Comparison of ENCODE assay signal across 26 cellular contexts in the genomic region with DNA sequence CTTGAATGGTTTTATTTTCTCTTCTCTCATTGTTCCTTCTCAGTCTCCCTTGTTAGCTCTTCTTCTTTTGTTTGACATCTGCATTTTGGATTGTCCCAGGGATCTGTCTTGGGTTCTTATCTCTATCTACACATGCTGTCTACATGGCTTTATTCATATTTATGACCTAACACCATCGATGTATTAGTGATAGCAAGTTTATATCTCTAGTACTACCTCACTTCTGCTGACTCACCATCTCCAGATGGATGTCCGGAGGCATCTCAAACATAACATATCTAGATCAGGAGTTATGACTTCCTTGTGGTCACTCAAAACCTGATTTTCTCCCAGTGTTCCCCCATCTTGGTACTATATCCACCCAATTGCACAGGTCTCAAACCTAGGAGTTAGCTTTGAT.
"Had no signal": no experiment of that assay in that cellular context is flagged by ENCODE, and none has a peak within 500 bp of the region (broad histone marks: within the 10 kb centered on the region; RNA-seq: fewer than 3 reads in every experiment).

No MANE protein-coding gene starts in this region.

- H3K27me3 ChIP-seq: dorsolateral prefrontal cortex, esophagus muscularis mucosa, gastroesophageal sphincter, heart left ventricle, hepatocyte had no signal

- DNase-seq: dermis blood vessel endothelial cell; dorsolateral prefrontal cortex; effector CD4-positive, alpha-beta T cell; effector memory CD4-positive, alpha-beta T cell; foreskin keratinocyte; heart left ventricle; hypothalamus; immature natural killer cell; islet precursor cell; kidney; kidney glomerular epithelial cell; left colon; left ventricle myocardium inferior; lower lobe of right lung; mesenchymal stem cell; mucosa of descending colon; naive B cell had no signal

- H3K4me1 Mint-ChIP-seq: immature natural killer cell, mesothelial cell of epicardium, naive B cell had no signal

- H3K4me3 Mint-ChIP-seq: immature natural killer cell, mesothelial cell of epicardium, naive B cell had no signal

- H3K27ac ChIP-seq: coronary artery, dorsolateral prefrontal cortex, esophagus muscularis mucosa, foreskin keratinocyte, gastroesophageal sphincter, heart left ventricle, hepatocyte, left ventricle myocardium inferior, lower lobe of right lung had no signal

- H3K9me3 ChIP-seq: esophagus muscularis mucosa, gastroesophageal sphincter, lower lobe of right lung, mucosa of descending colon had no signal

- FAIRE-seq: colon, endothelial cell of umbilical vein, frontal cortex, kidney had no signal

- H3K4me1 ChIP-seq: foreskin keratinocyte had no signal

- H3K27ac Mint-ChIP-seq: immature natural killer cell, mesothelial cell of epicardium had no signal

- H3K36me3 ChIP-seq: esophagus muscularis mucosa, gastroesophageal sphincter, heart left ventricle, left ventricle myocardium inferior, lower lobe of right lung had no signal

- H3K4me3 ChIP-seq: coronary artery, dorsolateral prefrontal cortex, esophagus muscularis mucosa, gastroesophageal sphincter, heart left ventricle, hepatocyte, left ventricle myocardium inferior, lower lobe of right lung, mucosa of descending colon had no signal

- H3K4me2 ChIP-seq: hepatocyte had no signal

- H3K36me3 Mint-ChIP-seq: mesothelial cell of epicardium, naive B cell had no signal

- ATAC-seq: foreskin keratinocyte, gastroesophageal sphincter, heart left ventricle, left colon, left lobe of liver, lower lobe of right lung, mucosa of descending colon had no signal
